ENCODE assay signal across 35 cellular contexts in genomic region chr9:34442770-34443169, GRCh38. TPM values are rescaled to one million over a fixed set of nuclear protein-coding genes. Genes with fewer than 3 reads are reported as not detected.
"Had no signal": no experiment of that assay in that cellular context is flagged by ENCODE, and none has a peak within 500 bp of the region (broad histone marks: within the 10 kb centered on the region; RNA-seq: fewer than 3 reads in every experiment).

No MANE protein-coding gene starts in this region.

- ATAC-seq: activated CD4-positive, alpha-beta T cell treated with anti-CD3 and anti-CD28 coated beads for 36 hours; activated CD8-positive, alpha-beta memory T cell treated with anti-CD3 and anti-CD28 coated beads, Interleukin-2, amount 10 ng/mL, durations not matched to agents 7 days and 5 days; activated CD8-positive, alpha-beta T cell treated with anti-CD3 and anti-CD28 coated beads, Interleukin-2, amount 10 ng/mL, durations not matched to agents 7 days and 5 days; foreskin keratinocyte; gastrocnemius medialis; heart right ventricle; T-helper 17 cell had no signal

- H3K9me3 ChIP-seq: ascending aorta, breast epithelium, colonic mucosa, esophagus muscularis mucosa, gastrocnemius medialis, heart right ventricle had no signal

- H3K4me3 Mint-ChIP-seq: activated CD4-positive, alpha-beta memory T cell treated with anti-CD3 and anti-CD28 coated beads for 36 hours; activated CD4-positive, alpha-beta T cell treated with anti-CD3 and anti-CD28 coated beads for 36 hours; activated CD4-positive, alpha-beta T cell treated with anti-CD3 and anti-CD28 coated beads, Interleukin-2, amount 10 ng/mL, durations not matched to agents 24 days and 14 days; activated CD8-positive, alpha-beta memory T cell treated with anti-CD3 and anti-CD28 coated beads, Interleukin-2, amount 10 ng/mL, durations not matched to agents 7 days and 5 days; activated CD8-positive, alpha-beta T cell treated with anti-CD3 and anti-CD28 coated beads, Interleukin-2, amount 10 ng/mL, durations not matched to agents 7 days and 5 days; activated naive CD4-positive, alpha-beta T cell treated with anti-CD3 and anti-CD28 coated beads for 36 hours; activated naive CD4-positive, alpha-beta T cell treated with anti-CD3 and anti-CD28 coated beads, Interleukin-2, amount 50 U/mL, for 24 hours; activated naive CD8-positive, alpha-beta T cell treated with anti-CD3 and anti-CD28 coated beads, Interleukin-2, amount 10 ng/mL, durations not matched to agents 7 days and 5 days; activated T-helper 1 cell treated with anti-CD3 and anti-CD28 coated beads, Interleukin-12 subunit alpha, Interleukin-12 subunit beta, Interleukin-2, Interleukin-4 antibody, amounts not matched to agents 30 ng/mL and 10 ng/mL and 1 ng/mL, durations not matched to agents 14 hours and 24 hours and 36 hours; brain; T-helper 17 cell; T-helper 2 cell treated with Interferon-gamma antibody and Interleukin-4, amounts not matched to agents 5 μg/mL and 100 μg/mL, for 36 hours had no signal

- DNase-seq: activated CD4-positive, alpha-beta memory T cell treated with anti-CD3 and anti-CD28 coated beads for 36 hours; activated CD4-positive, alpha-beta T cell treated with anti-CD3 and anti-CD28 coated beads for 36 hours; activated CD4-positive, alpha-beta T cell treated with anti-CD3 and anti-CD28 coated beads, Interleukin-2, amount 10 ng/mL, durations not matched to agents 24 days and 14 days; activated CD4-positive, CD25-positive, alpha-beta regulatory T cell; activated CD4-positive, CD25-positive, alpha-beta regulatory T cell treated with anti-CD3 and anti-CD28 coated beads, Interleukin-2, amount 50 U/mL, for 72 hours; activated CD8-positive, alpha-beta memory T cell treated with anti-CD3 and anti-CD28 coated beads, Interleukin-2, amount 10 ng/mL, durations not matched to agents 7 days and 5 days; activated CD8-positive, alpha-beta memory T cell treated with anti-CD3 and anti-CD28 coated beads, Interleukin-2, amount 50 U/mL, for 4 hours; activated CD8-positive, alpha-beta T cell treated with anti-CD3 and anti-CD28 coated beads, Interleukin-2, amount 10 ng/mL, durations not matched to agents 7 days and 5 days; activated effector memory CD4-positive, alpha-beta T cell treated with anti-CD3 and anti-CD28 coated beads, Interleukin-2, amount 50 U/mL, for 16 hours; activated naive CD4-positive, alpha-beta T cell treated with anti-CD3 and anti-CD28 coated beads for 36 hours; activated naive CD8-positive, alpha-beta T cell treated with anti-CD3 and anti-CD28 coated beads, Interleukin-2, amount 10 ng/mL, durations not matched to agents 7 days and 5 days; activated T-cell treated with anti-CD3 and anti-CD28 coated beads, Interleukin-2, amount 50 U/mL, for 1 hour; activated T-cell treated with anti-CD3 and anti-CD28 coated beads, Interleukin-2, amount 50 U/mL, for 48 hours; central memory CD4-positive, alpha-beta T cell; cerebellar nuclear complex; colonic mucosa; effector CD8-positive, alpha-beta T cell; foreskin keratinocyte; gastrocnemius medialis; heart right ventricle; T-helper 1 cell; T-helper 17 cell; T1000; WERI-Rb-1 had no signal

- H3K9me3 Mint-ChIP-seq: activated CD4-positive, alpha-beta memory T cell treated with anti-CD3 and anti-CD28 coated beads for 36 hours; activated CD4-positive, alpha-beta T cell treated with anti-CD3 and anti-CD28 coated beads, Interleukin-2, amount 10 ng/mL, durations not matched to agents 24 days and 14 days; activated naive CD4-positive, alpha-beta T cell treated with anti-CD3 and anti-CD28 coated beads for 36 hours; activated naive CD4-positive, alpha-beta T cell treated with anti-CD3 and anti-CD28 coated beads, Interleukin-2, amount 50 U/mL, for 24 hours; activated naive CD8-positive, alpha-beta T cell treated with anti-CD3 and anti-CD28 coated beads, Interleukin-2, amount 10 ng/mL, durations not matched to agents 7 days and 5 days; activated T-helper 1 cell treated with anti-CD3 and anti-CD28 coated beads, Interleukin-12 subunit alpha, Interleukin-12 subunit beta, Interleukin-2, Interleukin-4 antibody, amounts not matched to agents 30 ng/mL and 10 ng/mL and 1 ng/mL, durations not matched to agents 14 hours and 24 hours and 36 hours; activated T-helper 2 cell treated with anti-CD3 and anti-CD28 coated beads, Interferon-gamma antibody, Interleukin-2, Interleukin-4, amounts not matched to agents 10 μg/mL and 5 μg/mL and 100 μg/mL, durations not matched to agents 14 hours and 24 hours and 36 hours; T-helper 2 cell treated with Interferon-gamma antibody and Interleukin-4, amounts not matched to agents 5 μg/mL and 100 μg/mL, for 36 hours had no signal

- H3K36me3 ChIP-seq: ascending aorta, breast epithelium, cardiac muscle cell, colonic mucosa, gastrocnemius medialis, WERI-Rb-1 had no signal

- H3K4me3 ChIP-seq: ascending aorta, breast epithelium, cardiac muscle cell, colonic mucosa, esophagus muscularis mucosa, gastrocnemius medialis, heart right ventricle had no signal

- H3K4me1 ChIP-seq: ascending aorta, breast epithelium, colonic mucosa, foreskin keratinocyte had no signal

- H3K36me3 Mint-ChIP-seq: activated CD4-positive, alpha-beta memory T cell treated with anti-CD3 and anti-CD28 coated beads for 36 hours; activated CD8-positive, alpha-beta memory T cell treated with anti-CD3 and anti-CD28 coated beads, Interleukin-2, amount 10 ng/mL, durations not matched to agents 7 days and 5 days; activated naive CD8-positive, alpha-beta T cell treated with anti-CD3 and anti-CD28 coated beads, Interleukin-2, amount 10 ng/mL, durations not matched to agents 7 days and 5 days had no signal

- H3K27ac Mint-ChIP-seq: activated CD4-positive, alpha-beta memory T cell treated with anti-CD3 and anti-CD28 coated beads for 36 hours; activated CD4-positive, alpha-beta T cell treated with anti-CD3 and anti-CD28 coated beads for 36 hours; activated CD4-positive, alpha-beta T cell treated with anti-CD3 and anti-CD28 coated beads, Interleukin-2, amount 10 ng/mL, durations not matched to agents 24 days and 14 days; activated CD8-positive, alpha-beta memory T cell treated with anti-CD3 and anti-CD28 coated beads, Interleukin-2, amount 10 ng/mL, durations not matched to agents 7 days and 5 days; activated CD8-positive, alpha-beta T cell treated with anti-CD3 and anti-CD28 coated beads, Interleukin-2, amount 10 ng/mL, durations not matched to agents 7 days and 5 days; activated naive CD4-positive, alpha-beta T cell treated with anti-CD3 and anti-CD28 coated beads for 36 hours; activated naive CD8-positive, alpha-beta T cell treated with anti-CD3 and anti-CD28 coated beads, Interleukin-2, amount 10 ng/mL, durations not matched to agents 7 days and 5 days; activated T-helper 1 cell treated with anti-CD3 and anti-CD28 coated beads, Interleukin-12 subunit alpha, Interleukin-12 subunit beta, Interleukin-2, Interleukin-4 antibody, amounts not matched to agents 30 ng/mL and 10 ng/mL and 1 ng/mL, durations not matched to agents 14 hours and 24 hours and 36 hours; activated T-helper 2 cell treated with anti-CD3 and anti-CD28 coated beads, Interferon-gamma antibody, Interleukin-2, Interleukin-4, amounts not matched to agents 10 μg/mL and 5 μg/mL and 100 μg/mL, durations not matched to agents 14 hours and 24 hours and 36 hours; T-helper 17 cell; T-helper 2 cell treated with Interferon-gamma antibody and Interleukin-4, amounts not matched to agents 5 μg/mL and 100 μg/mL, for 36 hours had no signal

- H3K27ac ChIP-seq: ascending aorta, breast epithelium, cardiac muscle cell, colonic mucosa, esophagus muscularis mucosa, foreskin keratinocyte, gastrocnemius medialis, WERI-Rb-1 had no signal

- H3K27me3 ChIP-seq: ascending aorta, breast epithelium, cardiac muscle cell, colonic mucosa, esophagus muscularis mucosa, foreskin keratinocyte, gastrocnemius medialis, heart right ventricle had no signal

- H3K27me3 Mint-ChIP-seq: activated CD4-positive, alpha-beta memory T cell treated with anti-CD3 and anti-CD28 coated beads for 36 hours; activated CD4-positive, alpha-beta T cell treated with anti-CD3 and anti-CD28 coated beads for 36 hours; activated CD4-positive, alpha-beta T cell treated with anti-CD3 and anti-CD28 coated beads, Interleukin-2, amount 10 ng/mL, durations not matched to agents 24 days and 14 days; activated CD8-positive, alpha-beta memory T cell treated with anti-CD3 and anti-CD28 coated beads, Interleukin-2, amount 10 ng/mL, durations not matched to agents 7 days and 5 days; activated naive CD4-positive, alpha-beta T cell treated with anti-CD3 and anti-CD28 coated beads, Interleukin-2, amount 50 U/mL, for 24 hours; activated naive CD8-positive, alpha-beta T cell treated with anti-CD3 and anti-CD28 coated beads, Interleukin-2, amount 10 ng/mL, durations not matched to agents 7 days and 5 days; brain; T-helper 17 cell had no signal

RNA-seq across cellular contexts. Expression of gene DNAI1, which starts 15.8 kb away (rescaled TPM):
- total RNA-seq: activated CD4-positive, alpha-beta T cell treated with anti-CD3 and anti-CD28 coated beads, Interleukin-2, amount 10 ng/mL, durations not matched to agents 24 days and 14 days; activated CD8-positive, alpha-beta memory T cell treated with anti-CD3 and anti-CD28 coated beads for 36 hours; activated CD8-positive, alpha-beta memory T cell treated with anti-CD3 and anti-CD28 coated beads, Interleukin-2, amount 10 ng/mL, durations not matched to agents 7 days and 5 days; activated CD8-positive, alpha-beta T cell treated with anti-CD3 and anti-CD28 coated beads, Interleukin-2, amount 10 ng/mL, durations not matched to agents 7 days and 5 days; activated naive CD8-positive, alpha-beta T cell treated with anti-CD3 and anti-CD28 coated beads, Interleukin-2, amount 10 ng/mL, durations not matched to agents 7 days and 5 days; activated T-helper 1 cell treated with anti-CD3 and anti-CD28 coated beads, Interleukin-12 subunit alpha, Interleukin-12 subunit beta, Interleukin-2, Interleukin-4 antibody, amounts not matched to agents 30 ng/mL and 10 ng/mL and 1 ng/mL, durations not matched to agents 14 hours and 24 hours and 36 hours; activated T-helper 2 cell treated with anti-CD3 and anti-CD28 coated beads, Interferon-gamma antibody, Interleukin-2, Interleukin-4, amounts not matched to agents 10 μg/mL and 5 μg/mL and 100 μg/mL, durations not matched to agents 14 hours and 24 hours and 36 hours; ascending aorta; colonic mucosa; dermis microvascular lymphatic vessel endothelial cell; esophagus muscularis mucosa; foreskin keratinocyte; T-helper 17 cell had no signal
- polyA plus RNA-seq: foreskin keratinocyte had no signal
